Comparison of ENCODE assay signal across 1 cellular context in the genomic region with DNA sequence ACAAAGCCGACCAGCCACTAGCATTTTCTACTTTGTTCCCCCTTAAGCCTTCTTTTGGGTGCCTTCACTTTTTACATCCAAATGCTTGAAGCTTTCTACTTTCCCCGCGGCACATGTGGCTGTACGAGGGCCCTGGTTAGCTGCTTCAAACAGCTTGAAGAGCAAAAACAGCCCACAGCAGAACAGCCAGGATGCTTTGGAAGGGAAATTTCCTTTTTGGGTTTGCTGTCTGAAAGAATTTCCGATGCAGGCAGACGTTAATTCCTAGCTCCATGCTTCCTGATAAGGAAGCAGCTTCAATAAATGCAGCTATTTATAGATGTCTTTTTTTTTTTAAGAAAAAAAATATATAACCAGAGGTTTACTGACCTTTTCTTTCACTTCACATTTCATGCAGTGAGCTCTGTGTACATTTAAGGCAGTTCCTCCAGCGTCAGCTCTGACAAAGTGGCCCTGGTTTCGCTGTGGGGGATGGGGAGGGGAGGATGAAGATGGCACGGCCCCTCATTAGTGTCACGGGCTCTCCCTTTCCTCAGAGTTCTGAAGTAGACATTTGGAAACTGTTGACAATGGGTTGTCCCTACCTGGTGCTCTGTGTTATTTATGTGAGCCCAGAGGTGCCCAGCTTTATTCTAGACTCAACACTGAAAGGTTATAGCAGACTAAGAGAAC.
TF ChIP-seq lines count a peak whose summit lies in the region.

No MANE protein-coding gene starts in this region.

TF ChIP-seq in GM12878, 131 proteins besides CTCF, POLR2A, EP300 and RAD21 (continues in another document):
- TF ChIP-seq JUND (IDR thresholded peaks at IDR 0.05; ENCODE audit: low read depth, low read length) = no peak
- TF ChIP-seq KAT2A (conservative IDR thresholded peaks at IDR 0.05; ENCODE audit: control insufficient read depth, low read depth, low read length) = no peak
- TF ChIP-seq CREB1 (IDR thresholded peaks at IDR 0.05; ENCODE audit: low read depth) = no peak
- TF ChIP-seq SPI1 (IDR thresholded peaks at IDR 0.05; ENCODE audit: borderline replicate concordance, insufficient read depth, low read depth, low read length) = no peak; the same call in 1 of the 2 replicates
- peak; percentile 23; the same call in 1 of the 2 replicates for TF ChIP-seq JUNB (IDR thresholded peaks at IDR 0.05)
- peak; percentile 73 for TF ChIP-seq RELB (IDR thresholded peaks at IDR 0.05; ENCODE audit: low read depth)
- no peak for TF ChIP-seq HDAC6 (IDR thresholded peaks at IDR 0.05; ENCODE audit: unreplicated experiment)
- TF ChIP-seq E4F1 (IDR thresholded peaks at IDR 0.05; ENCODE audit: borderline replicate concordance, partially characterized antibody) = no peak
- TF ChIP-seq SMAD1 (IDR thresholded peaks at IDR 0.05; ENCODE audit: low read depth, partially characterized antibody) = peak; percentile 70
- no peak for TF ChIP-seq YBX1 (IDR thresholded peaks at IDR 0.05)
- 0 out of 2 replicates have a peak, but pooled peaks have one; percentile 32 for TF ChIP-seq RCOR1 (conservative IDR thresholded peaks at IDR 0.05; ENCODE audit: low read depth, low read length)
- no peak for TF ChIP-seq RBBP5 (conservative IDR thresholded peaks at IDR 0.05)
- TF ChIP-seq CREM (IDR thresholded peaks at IDR 0.05; ENCODE audit: low read depth) = peak; percentile 88
- no peak for TF ChIP-seq SUPT20H (IDR thresholded peaks at IDR 0.05; ENCODE audit: borderline replicate concordance, control insufficient read depth, low read depth, low read length)
- TF ChIP-seq, protein P1, sequence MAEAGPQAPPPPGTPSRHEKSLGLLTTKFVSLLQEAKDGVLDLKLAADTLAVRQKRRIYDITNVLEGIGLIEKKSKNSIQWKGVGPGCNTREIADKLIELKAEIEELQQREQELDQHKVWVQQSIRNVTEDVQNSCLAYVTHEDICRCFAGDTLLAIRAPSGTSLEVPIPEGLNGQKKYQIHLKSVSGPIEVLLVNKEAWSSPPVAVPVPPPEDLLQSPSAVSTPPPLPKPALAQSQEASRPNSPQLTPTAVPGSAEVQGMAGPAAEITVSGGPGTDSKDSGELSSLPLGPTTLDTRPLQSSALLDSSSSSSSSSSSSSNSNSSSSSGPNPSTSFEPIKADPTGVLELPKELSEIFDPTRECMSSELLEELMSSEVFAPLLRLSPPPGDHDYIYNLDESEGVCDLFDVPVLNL (IDR thresholded peaks at IDR 0.05; ENCODE audit: low read depth, low read length) = no peak
- no peak; the same call in 1 of the 2 replicates for TF ChIP-seq DPF2 (IDR thresholded peaks at IDR 0.05)
- peak in 1 of 2 experiments; percentile 69; a peak in 2 of 4 replicates for TF ChIP-seq ETV6 (conservative IDR thresholded peaks at IDR 0.05 in 1 of 2, IDR thresholded peaks at IDR 0.05 in 1 of 2; ENCODE audit: borderline replicate concordance in 1 of 2, low read depth in 1 of 2)
- no peak for TF ChIP-seq USF2 (IDR thresholded peaks at IDR 0.05; ENCODE audit: borderline replicate concordance, low read depth, low read length)
- TF ChIP-seq SKIL (IDR thresholded peaks at IDR 0.05; ENCODE audit: low read depth, poor library complexity, severe bottlenecking) = peak; percentile 61
- peak; percentile 24; the same call in 1 of the 3 replicates for TF ChIP-seq POU2F2 (IDR thresholded peaks at IDR 0.05; ENCODE audit: borderline replicate concordance, low read depth, low read length)
- peak; percentile 58 for TF ChIP-seq ATF7 (IDR thresholded peaks at IDR 0.05; ENCODE audit: low read depth)
- peak; percentile 88 for TF ChIP-seq EED (IDR thresholded peaks at IDR 0.05; ENCODE audit: low read depth)
- TF ChIP-seq, protein P2, sequence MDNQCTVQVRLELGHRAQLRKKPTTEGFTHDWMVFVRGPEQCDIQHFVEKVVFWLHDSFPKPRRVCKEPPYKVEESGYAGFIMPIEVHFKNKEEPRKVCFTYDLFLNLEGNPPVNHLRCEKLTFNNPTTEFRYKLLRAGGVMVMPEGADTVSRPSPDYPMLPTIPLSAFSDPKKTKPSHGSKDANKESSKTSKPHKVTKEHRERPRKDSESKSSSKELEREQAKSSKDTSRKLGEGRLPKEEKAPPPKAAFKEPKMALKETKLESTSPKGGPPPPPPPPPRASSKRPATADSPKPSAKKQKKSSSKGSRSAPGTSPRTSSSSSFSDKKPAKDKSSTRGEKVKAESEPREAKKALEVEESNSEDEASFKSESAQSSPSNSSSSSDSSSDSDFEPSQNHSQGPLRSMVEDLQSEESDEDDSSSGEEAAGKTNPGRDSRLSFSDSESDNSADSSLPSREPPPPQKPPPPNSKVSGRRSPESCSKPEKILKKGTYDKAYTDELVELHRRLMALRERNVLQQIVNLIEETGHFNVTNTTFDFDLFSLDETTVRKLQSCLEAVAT (IDR thresholded peaks at IDR 0.05) = peak; percentile 32; the same call in 1 of the 2 replicates
- TF ChIP-seq BMI1 (IDR thresholded peaks at IDR 0.05; ENCODE audit: borderline replicate concordance) = no peak
- TF ChIP-seq SIN3A (IDR thresholded peaks at IDR 0.05; ENCODE audit: low read depth, low read length) = no peak
- TF ChIP-seq ZNF274 (IDR thresholded peaks at IDR 0.05; ENCODE audit: insufficient read depth, insufficient read length) = no peak
- peak; percentile 53; the same call in 1 of the 2 replicates for TF ChIP-seq CBFB (IDR thresholded peaks at IDR 0.05; ENCODE audit: low read depth)
- 0 out of 2 replicates have a peak, but pooled peaks have one; percentile 28 for TF ChIP-seq TAF1 (IDR thresholded peaks at IDR 0.05; ENCODE audit: borderline replicate concordance, low read depth, low read length)
- no peak for TF ChIP-seq RFX5 (IDR thresholded peaks at IDR 0.05; ENCODE audit: low read depth, low read length)
- peak; percentile 5; the same call in 1 of the 2 replicates for TF ChIP-seq PAX8 (IDR thresholded peaks at IDR 0.05)
- no peak for TF ChIP-seq BCL3 (IDR thresholded peaks at IDR 0.05; ENCODE audit: borderline replicate concordance, insufficient read depth, low read depth, low read length, poor library complexity, severe bottlenecking)
- TF ChIP-seq BCL11A (IDR thresholded peaks at IDR 0.05; ENCODE audit: low read depth, low read length) = peak; percentile 82; the same call in 1 of the 2 replicates
- peak; percentile 89 for TF ChIP-seq NR2F1 (conservative IDR thresholded peaks at IDR 0.05)
- peak; percentile 91 for TF ChIP-seq ZNF592 (IDR thresholded peaks at IDR 0.05)
- TF ChIP-seq IRF4 (IDR thresholded peaks at IDR 0.05; ENCODE audit: low read depth, low read length) = peak; percentile 71; the same call in 1 of the 2 replicates
- TF ChIP-seq NFIC (IDR thresholded peaks at IDR 0.05; ENCODE audit: low read depth, low read length) = no peak
- peak; percentile 42; the same call in 1 of the 2 replicates for TF ChIP-seq BACH1 (IDR thresholded peaks at IDR 0.05; ENCODE audit: borderline replicate concordance)
